In the genomic region with DNA sequence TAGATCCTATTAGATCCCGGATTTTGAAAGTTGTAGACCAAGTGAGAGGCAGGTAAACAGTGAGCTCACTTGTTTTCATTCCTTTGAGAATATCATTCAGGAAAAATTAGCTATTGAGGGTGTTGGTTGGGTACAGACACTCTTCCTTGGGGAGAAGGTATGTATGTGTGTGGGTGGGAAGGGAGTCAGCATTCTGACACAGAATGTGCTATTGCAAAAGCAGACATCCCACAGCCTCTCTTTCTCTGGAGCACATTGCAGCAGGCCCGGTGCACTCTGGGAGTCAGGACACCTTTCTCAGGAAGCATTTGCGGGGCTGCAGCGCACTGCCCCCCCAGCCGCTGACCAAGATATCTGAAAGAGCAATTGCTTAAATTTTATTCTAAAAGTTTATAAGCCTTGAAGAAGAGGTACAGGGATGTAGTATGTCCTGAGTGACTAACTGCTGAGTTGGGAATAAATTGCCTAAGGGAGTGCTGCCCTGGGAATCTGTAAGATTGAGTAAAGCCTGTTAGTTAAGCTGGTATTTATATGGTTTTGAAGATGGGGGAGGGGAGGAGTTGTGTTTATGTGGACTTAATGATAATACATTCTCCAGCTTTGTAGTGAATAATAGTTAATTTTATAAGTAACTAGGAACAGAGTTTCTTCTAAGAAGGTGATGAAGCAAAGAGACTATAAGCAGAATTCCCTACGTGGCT, we compare ENCODE assay signal across 1 cellular context.
TF ChIP-seq lines count a peak whose summit lies in the region.

No MANE protein-coding gene starts in this region.

TF ChIP-seq in HepG2, 621 proteins besides CTCF, POLR2A, EP300 and RAD21 (continued from another document):
- TF ChIP-seq, protein P1, sequence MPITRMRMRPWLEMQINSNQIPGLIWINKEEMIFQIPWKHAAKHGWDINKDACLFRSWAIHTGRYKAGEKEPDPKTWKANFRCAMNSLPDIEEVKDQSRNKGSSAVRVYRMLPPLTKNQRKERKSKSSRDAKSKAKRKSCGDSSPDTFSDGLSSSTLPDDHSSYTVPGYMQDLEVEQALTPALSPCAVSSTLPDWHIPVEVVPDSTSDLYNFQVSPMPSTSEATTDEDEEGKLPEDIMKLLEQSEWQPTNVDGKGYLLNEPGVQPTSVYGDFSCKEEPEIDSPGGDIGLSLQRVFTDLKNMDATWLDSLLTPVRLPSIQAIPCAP (CRISPR knock-in tag; IDR thresholded peaks at IDR 0.05; ENCODE audit: low read depth) = no peak
- TF ChIP-seq TGIF2 (CRISPR knock-in tag; IDR thresholded peaks at IDR 0.05) = no peak
- no peak for TF ChIP-seq MBD4 (IDR thresholded peaks at IDR 0.05; ENCODE audit: borderline replicate concordance, low read length)
- TF ChIP-seq ADNP (CRISPR knock-in tag; IDR thresholded peaks at IDR 0.05) = no peak
- TF ChIP-seq SUZ12 (IDR thresholded peaks at IDR 0.05; ENCODE audit: low read depth, low read length) = no peak
- TF ChIP-seq ZNF691 (CRISPR knock-in tag; IDR thresholded peaks at IDR 0.05; ENCODE audit: borderline replicate concordance, low read depth) = no peak
